ENCODE assay signal across 7 cellular contexts in genomic region chr4:143335979-143336827, GRCh38. TPM values are rescaled to one million over a fixed set of nuclear protein-coding genes. Genes with fewer than 3 reads are reported as not detected.
A peak's percentile ranks its signal among the peaks of the same experiment; 100 is the strongest.
DNase-seq lines count a peak whose midpoint lies in the region; ATAC-seq, FAIRE-seq and TF ChIP-seq lines count a peak whose summit lies in the region.

No MANE protein-coding gene starts in this region.

- BruUV-seq in Panc1 (replicated peaks; lab: Mats Ljungman, UMichigan), result no TSS peak
- no TSS peak for BruUV-seq in GM12878 (replicated peaks; lab: Mats Ljungman, UMichigan)

- intact Hi-C loops in Panc1 (cut with micrococcal nuclease; ENCODE audit: unreplicated experiment) (loop anchor here (10.0 kb wide), 1 partner anchor 121 kb away; no protein-coding TSS in a partner anchor), GM12878 (cut with micrococcal nuclease; ENCODE audit: unreplicated experiment) (loop anchor here (1.0 to 5.0 kb wide), 4 partner anchors 23 to 149 kb away; no protein-coding TSS in a partner anchor)

- H3K4me1 ChIP-seq in Panc1 (ENCODE audit: control insufficient read depth, insufficient read depth, low read length) (no peaks in the 10 kb centered on the region), GM12878 (ENCODE audit: control insufficient read depth, insufficient read depth, low read length) (no peaks in the 10 kb centered on the region; the same call in 1 of the 2 replicates), hepatocyte (ENCODE audit: insufficient read depth) (no peaks in the 10 kb centered on the region)

- POLR2A ChIA-PET in Panc1 (lab: Charles Lee), result interaction anchor here (0.5 kb wide), 1 partner anchor 14 kb away, joined by 10 read pairs; no protein-coding TSS in a partner anchor
- POLR2A ChIA-PET in GM12878 (lab: Charles Lee), result interaction anchor here (1.7 to 9.7 kb wide), 4 partner anchors 19 to 95 kb away, joined by 4 to 94 read pairs (median 14); no protein-coding TSS in a partner anchor

- H3K9me3 ChIP-seq in Panc1 (ENCODE audit: control insufficient read depth, insufficient read depth, low read depth, low read length) (no peaks in the 10 kb centered on the region), GM12878 (replicated peaks; ENCODE audit: control insufficient read depth, insufficient read depth, low read length) (no peaks in the 10 kb centered on the region), hepatocyte (ENCODE audit: low read depth) (no peaks in the 10 kb centered on the region)

- peak; percentile 69 for DNase-seq in HS-5 (ENCODE audit: low read depth)
- no peak for DNase-seq in Panc1 (ENCODE audit: low read depth, low spot score)
- no peak for DNase-seq in GM12878 (ENCODE audit: low read depth, low spot score)
- DNase-seq in hepatocyte (ENCODE audit: low spot score), result peak; percentile 90
- DNase-seq in pulmonary artery endothelial cell (ENCODE audit: low read depth, low spot score), result peak; percentile 63

- H4K20me1 ChIP-seq in GM12878 (ENCODE audit: control insufficient read depth, insufficient read depth), result peaks cover 2% of the 10 kb centered on the region; the same call in 1 of the 2 replicates
- H4K20me1 ChIP-seq in hepatocyte (ENCODE audit: insufficient read depth, poor library complexity, severe bottlenecking), result peaks cover 23% of the 10 kb centered on the region

- TF ChIP-seq POLR2A in GM12878 (IDR thresholded peaks at IDR 0.05; ENCODE audit: low read depth, low read length), result peak; percentile 41; the same call in 1 of the 2 replicates

- H3K36me3 ChIP-seq in Panc1 (ENCODE audit: control insufficient read depth, insufficient read depth, low read length) (no peaks in the 10 kb centered on the region), GM12878 (ENCODE audit: control insufficient read depth in 2 of 2, insufficient read depth in 2 of 2, low read length in 1 of 2) (no peaks in the 10 kb centered on the region), hepatocyte (replicated peaks; ENCODE audit: insufficient read depth, low read depth) (no peaks in the 10 kb centered on the region)

- peak overlapping the region; percentile 53; the same call in 1 of the 2 replicates for H3K9ac ChIP-seq in GM12878 (ENCODE audit: control insufficient read depth, insufficient read depth, low read length)

- SMC1A ChIA-PET in GM12878 (lab: Charles Lee; ENCODE audit: uncharacterized antibody, unreplicated experiment), result interaction anchor here (0.8 to 8.0 kb wide), 15 partner anchors 9 to 134 kb away, joined by 3 to 62 read pairs (median 5); no protein-coding TSS in a partner anchor

- TF ChIP-seq RAD21 in GM12878 (IDR thresholded peaks at IDR 0.05; ENCODE audit: insufficient read depth, low read depth, low read length), result no peak

- TF ChIP-seq CTCF in Panc1 (IDR thresholded peaks at IDR 0.05) (no peak), GM12878 (IDR thresholded peaks at IDR 0.05 in 2 of 3, conservative IDR thresholded peaks at IDR 0.05 in 1 of 3; ENCODE audit: control insufficient read depth in 2 of 3, extremely low read depth in 1 of 3, insufficient read depth in 1 of 3, low read depth in 3 of 3, low read length in 3 of 3) (no peak; a peak in 1 of 6 replicates), hepatocyte (IDR thresholded peaks at IDR 0.05; ENCODE audit: poor library complexity) (no peak)

- H2AFZ ChIP-seq in GM12878 (ENCODE audit: control insufficient read depth, low read depth, low read length) (peak overlapping the region; percentile 70), hepatocyte (peak overlapping the region; percentile 82)

- H3K27me3 ChIP-seq in Panc1 (ENCODE audit: control insufficient read depth, insufficient read depth, low read length) (peaks cover 4% of the 10 kb centered on the region; the same call in 1 of the 2 replicates), GM12878 (replicated peaks in 1 of 2; ENCODE audit: control insufficient read depth in 2 of 2, insufficient read depth in 2 of 2, low read length in 1 of 2) (0 out of 4 replicates have a peak, but pooled peaks cover 1 to 3% of the 10 kb centered on the region in 2 experiments), hepatocyte (no peaks in the 10 kb centered on the region)

- no peak for TF ChIP-seq EP300 in GM12878 (IDR thresholded peaks at IDR 0.05; ENCODE audit: borderline replicate concordance in 1 of 2, control insufficient read depth in 1 of 2, low read depth in 2 of 2, low read length in 2 of 2)

- in situ Hi-C loops in Panc1 (cut with HindIII; ENCODE audit: low pct_unique_long_range_greater_than_20kb, low sequenced_read_pairs), result no loop called here
- in situ Hi-C loops in GM12878 (cut with MboI), result no loop called here

- FAIRE-seq in G401.6 (lab: Jason Lieb, UNC) (peak; percentile 67), GM12878 (lab: Jason Lieb, UNC) (no peak)

- H3K79me2 ChIP-seq in GM12878 (ENCODE audit: control insufficient read depth, insufficient read depth, low read length), result no peaks in the 10 kb centered on the region; the same call in 1 of the 2 replicates
- H3K79me2 ChIP-seq in hepatocyte, result peaks cover 9% of the 10 kb centered on the region

- 5% methylated on average over 27 of the region's 88 CpGs for WGBS in GM12878 (ENCODE audit: insufficient coverage, insufficient replicate concordance, low lambda C conversion rate, missing lambda C conversion rate)
- WGBS in hepatocyte (ENCODE audit: low lambda C conversion rate, missing lambda C conversion rate), result under 1% methylated on average over 36 of the region's 88 CpGs

- H3K27ac ChIP-seq in Panc1 (ENCODE audit: low read length) (no peak overlapping the region; the same call in 1 of the 2 replicates), GM12878 (ENCODE audit: control insufficient read depth, insufficient read depth) (no peak overlapping the region), hepatocyte (peak overlapping the region; percentile 94)

- H3K9me2 ChIP-seq in hepatocyte (replicated peaks; ENCODE audit: insufficient read depth), result no peaks in the 10 kb centered on the region

- H3K4me3 ChIP-seq in Panc1 (ENCODE audit: low read depth in 2 of 2, low read length in 2 of 2) (peak overlapping the region; percentile 58 to 65), GM12878 (peak overlapping the region; percentile 87), hepatocyte (peak overlapping the region; percentile 95)

- RAD21 ChIA-PET in GM12878 (lab: Charles Lee; ENCODE audit: unreplicated experiment), result interaction anchor here (0.6 to 5.7 kb wide), 11 partner anchors 12 to 176 kb away, joined by 3 to 61 read pairs (median 5); no protein-coding TSS in a partner anchor

- CTCF ChIA-PET in Panc1 (lab: Charles Lee), result interaction anchor here (0.7 kb wide), 1 partner anchor 16 kb away, joined by 3 read pairs; no protein-coding TSS in a partner anchor
- CTCF ChIA-PET in GM12878 (lab: Yijun Ruan, JAX), result interaction anchor here (0.8 to 4.1 kb wide), 12 partner anchors 10 to 68 kb away, joined by 3 to 38 read pairs (median 4); no protein-coding TSS in a partner anchor

- peak; percentile 51 for ATAC-seq in GM21447 (IDR thresholded peaks at IDR 0.05; ENCODE audit: unreplicated experiment)
- ATAC-seq in Panc1, result peak; percentile 92
- ATAC-seq in GM12878, result peak; percentile 66

- H3K4me2 ChIP-seq in GM12878 (ENCODE audit: control insufficient read depth, insufficient read depth) (peak overlapping the region; percentile 89), hepatocyte (peak overlapping the region; percentile 83)

TF ChIP-seq in GM12878, 131 proteins besides CTCF, POLR2A, EP300 and RAD21 (continues in another document):
- TF ChIP-seq NRF1 (conservative IDR thresholded peaks at IDR 0.05; ENCODE audit: low read depth, low read length), result no peak
- no peak for TF ChIP-seq ESRRA (IDR thresholded peaks at IDR 0.05; ENCODE audit: low read length)
- no peak for TF ChIP-seq IRF3 (IDR thresholded peaks at IDR 0.05)
- peak; percentile 45; the same call in 1 of the 2 replicates for TF ChIP-seq HDGF (IDR thresholded peaks at IDR 0.05)
- TF ChIP-seq MXI1 (IDR thresholded peaks at IDR 0.05; ENCODE audit: low read depth, low read length), result 0 out of 2 replicates have a peak, but pooled peaks have one; percentile 29
- TF ChIP-seq ATF3 (IDR thresholded peaks at IDR 0.05; ENCODE audit: borderline replicate concordance, extremely low read depth, low read depth, low read length), result no peak
- TF ChIP-seq TCF7 (IDR thresholded peaks at IDR 0.05; ENCODE audit: borderline replicate concordance), result no peak
- no peak for TF ChIP-seq CEBPB (IDR thresholded peaks at IDR 0.05; ENCODE audit: borderline replicate concordance in 1 of 2, low read depth in 2 of 2, low read length in 2 of 2)

RNA-seq across cellular contexts. Expression of gene GAB1, which starts 0.5 kb away (rescaled TPM):
- total RNA-seq in Panc1 (2021; ENCODE audit: unreplicated experiment) (2.8 TPM), GM12878 (2014; rRNA removed) (2.2 and 3.0 TPM in 2 replicates), GM12878 (2014; rRNA removed; fragmentation: Illumina TruSeq; extraction: Trizol) (4.2 and 4.6 TPM in 2 replicates), GM12878 (2021) (3.4 and 5.3 TPM in 2 replicates), hepatocyte (30.7 and 37.5 TPM in 2 replicates), pulmonary artery endothelial cell (7.3 and 16.5 TPM in 2 replicates)
- polyA plus RNA-seq in Panc1 (2012; ENCODE audit: insufficient read length), result 2.0 TPM
- 7.7 and 9.2 TPM in 2 replicates for total RNA-seq in GM12878 (2013; cell fraction: nucleolus; rRNA removed)
- 2.2 TPM for polyA plus RNA-seq in GM12878 (2011; ENCODE audit: low read depth)
- polyA plus RNA-seq in GM12878 (2011; rRNA removed) (5.3 and 6.0 TPM in 2 replicates), GM12878 (2014; fragmentation: Illumina TruSeq; extraction: Trizol) (3.7 and 4.4 TPM in 2 replicates), GM12878 (2014; fragmentation: Nextera tagmentation; extraction: Ambion mirVana) (under 1 TPM; 0.37 to 0.60 TPM), GM12878 (2014; rRNA removed) (1.7 and 2.1 TPM in 2 replicates), GM12878 (2016; fragmentation: Nextera tagmentation; extraction: Ambion mirVana) (1 to 10 TPM; 3.1 to 3.3 TPM), hepatocyte (6.0 and 10.9 TPM in 2 replicates)
- 2.2 and 2.9 TPM in 2 replicates for polyA plus RNA-seq in GM12878 (2011; cell fraction: cytosol; rRNA removed)
- 8.0 and 14.1 TPM in 2 replicates for polyA plus RNA-seq in GM12878 (2011; cell fraction: nucleus; rRNA removed)
- 3.1 and 3.9 TPM in 2 replicates for polyA plus RNA-seq in GM12878 (2012)
- 7.6 and 15.0 TPM in 2 replicates for polyA minus RNA-seq in GM12878 (2011; rRNA and poly(A)+ RNA removed)
- polyA minus RNA-seq in GM12878 (2011; cell fraction: cytosol; rRNA and poly(A)+ RNA removed), result 2.1 and 3.7 TPM in 2 replicates
- polyA minus RNA-seq in GM12878 (2011; cell fraction: nucleus; rRNA and poly(A)+ RNA removed), result 19.2 and 29.5 TPM in 2 replicates

Comparison
In these comparisons a context has a peak if more than half of its experiments do, and no peak if none do; other contexts are left out.
1. DNase-seq: peak in HS-5 (single experiment), hepatocyte (single experiment) and pulmonary artery endothelial cell (single experiment); none in Panc1 (single experiment) and GM12878 (single experiment).
2. Peak in every context shown above with its lines, with median percentiles within 50 percentile points of each other: ATAC-seq and H3K4me3 ChIP-seq.